ENCODE assay signal across 1 cellular context in the genomic region with DNA sequence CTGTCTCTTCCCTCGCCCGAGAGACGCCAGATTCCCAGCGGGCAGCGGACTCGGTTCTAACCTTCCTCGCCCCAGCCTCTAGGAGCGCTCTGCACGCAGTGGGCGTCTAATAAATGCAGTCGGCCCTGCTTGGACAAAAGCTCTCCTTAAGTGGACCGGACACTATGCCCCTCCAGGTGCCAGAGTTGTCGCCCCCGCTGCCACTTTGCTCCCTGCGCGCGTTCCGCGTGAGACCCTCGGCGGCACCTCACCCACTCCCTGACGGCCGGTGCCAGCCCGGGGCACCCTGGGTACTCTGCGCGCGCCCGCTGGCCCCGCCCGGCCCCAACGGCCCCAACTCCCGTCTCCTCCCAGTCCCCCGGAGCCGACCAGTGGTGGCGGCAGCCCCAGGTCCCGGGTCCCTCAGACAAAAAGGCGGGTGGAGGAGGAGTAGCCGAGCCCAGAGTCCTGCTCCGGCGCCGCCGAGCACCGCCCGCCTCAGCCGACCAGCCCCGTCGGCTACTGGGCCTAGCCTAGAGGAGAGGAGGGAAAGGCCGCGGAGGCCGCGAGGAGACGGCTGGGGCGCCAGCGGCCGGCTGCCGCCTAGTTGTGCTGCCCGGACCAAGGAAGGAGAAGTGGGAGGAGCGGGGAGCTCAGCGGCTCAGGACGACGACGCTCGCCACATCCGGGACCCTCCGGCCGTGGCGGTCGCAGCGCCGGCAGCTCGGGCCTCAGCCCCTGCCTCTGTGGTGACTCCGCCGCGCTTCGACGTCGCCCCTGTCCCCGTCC.
A peak's percentile ranks its signal among the peaks of the same experiment; 100 is the strongest.
TF ChIP-seq lines count a peak whose summit lies in the region.

No MANE protein-coding gene starts in this region.

TF ChIP-seq in Ishikawa, 13 proteins besides CTCF, POLR2A, EP300 and RAD21 (continued from another document):
- TF ChIP-seq, protein P1, sequence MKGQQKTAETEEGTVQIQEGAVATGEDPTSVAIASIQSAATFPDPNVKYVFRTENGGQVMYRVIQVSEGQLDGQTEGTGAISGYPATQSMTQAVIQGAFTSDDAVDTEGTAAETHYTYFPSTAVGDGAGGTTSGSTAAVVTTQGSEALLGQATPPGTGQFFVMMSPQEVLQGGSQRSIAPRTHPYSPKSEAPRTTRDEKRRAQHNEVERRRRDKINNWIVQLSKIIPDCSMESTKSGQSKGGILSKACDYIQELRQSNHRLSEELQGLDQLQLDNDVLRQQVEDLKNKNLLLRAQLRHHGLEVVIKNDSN (IDR thresholded peaks at IDR 0.05): no peak; the same call in 1 of the 2 replicates
- no peak for TF ChIP-seq TEAD4 (IDR thresholded peaks at IDR 0.05)
- TF ChIP-seq ZBTB7A (IDR thresholded peaks at IDR 0.05; ENCODE audit: low read depth): peak; percentile 95
- TF ChIP-seq NFIC (IDR thresholded peaks at IDR 0.05): 0 out of 2 replicates have a peak, but pooled peaks have one; percentile 20
- TF ChIP-seq TCF12 (IDR thresholded peaks at IDR 0.05; ENCODE audit: low read depth): peak; percentile 43; the same call in 1 of the 2 replicates
- no peak for TF ChIP-seq CREB1 (IDR thresholded peaks at IDR 0.05; ENCODE audit: low read depth)
